ENCODE assay signal across 8 cellular contexts in the genomic region with DNA sequence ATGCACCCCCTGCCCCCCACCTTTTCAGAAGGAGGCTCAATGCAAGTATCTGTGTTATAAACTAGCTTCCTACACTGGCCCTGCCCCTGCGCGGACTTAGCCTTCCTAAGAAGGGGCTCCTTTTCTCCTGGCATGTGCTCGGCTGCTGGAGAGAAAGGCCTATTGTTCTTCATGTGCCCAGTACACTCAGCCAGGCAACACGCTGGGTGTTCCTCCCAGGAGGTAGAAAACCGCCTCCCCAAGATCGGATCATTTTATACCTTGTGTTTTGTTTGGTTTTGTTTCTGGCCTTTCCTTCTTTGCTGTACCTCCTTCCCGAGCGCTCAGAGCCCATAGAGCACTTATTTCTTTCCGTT. TPM values are rescaled to one million over a fixed set of nuclear protein-coding genes. Genes with fewer than 3 reads are reported as not detected.
DNase-seq lines count a peak whose midpoint lies in the region; ATAC-seq and TF ChIP-seq lines count a peak whose summit lies in the region.

No MANE protein-coding gene starts in this region.

- H3K27ac ChIP-seq in CD4-positive, alpha-beta memory T cell (ENCODE audit: low read depth, low read length) = peak overlapping the region; percentile 83
- H3K27ac ChIP-seq in mesodermal cell (ENCODE audit: low read depth, low read length, severe bottlenecking) (peak overlapping the region; percentile 92), urinary bladder (ENCODE audit: low read depth) (peak overlapping the region; percentile 68)

- H3K9me3 Mint-ChIP-seq in CD4-positive, alpha-beta memory T cell = no peaks in the 10 kb centered on the region
- H3K9me3 Mint-ChIP-seq in brain = peaks cover 0 to 2% (median 0%) of the 10 kb centered on the region in 5 experiments

- intact Hi-C loops in CD4-positive, alpha-beta memory T cell (cut with micrococcal nuclease) = loop anchor here (1.0 to 2.0 kb wide), 6 partner anchors 15 to 979 kb away; a partner anchor contains a TSS

- CTCF ChIA-PET in CD4-positive, alpha-beta memory T cell (lab: Charles Lee; ENCODE audit: partially characterized antibody) = interaction anchor here (0.9 to 17.1 kb wide), 10 partner anchors 9 to 620 kb away, joined by 3 to 346 read pairs (median 8); a partner anchor contains a TSS

- no peaks in the 10 kb centered on the region for H3K27me3 Mint-ChIP-seq in CD4-positive, alpha-beta memory T cell
- H3K27me3 Mint-ChIP-seq in brain = no peaks in the 10 kb centered on the region

- no peak for TF ChIP-seq CTCF in brain (conservative IDR thresholded peaks at IDR 0.05)

- H3K9me3 ChIP-seq in CD4-positive, alpha-beta memory T cell (ENCODE audit: control insufficient read depth in 1 of 2, low read length in 2 of 2) = no peaks in the 10 kb centered on the region
- H3K9me3 ChIP-seq in mesodermal cell (ENCODE audit: control insufficient read depth, low read length) = no peaks in the 10 kb centered on the region

- no peaks in the 10 kb centered on the region for H3K36me3 ChIP-seq in CD4-positive, alpha-beta memory T cell (ENCODE audit: insufficient read depth, low read length)
- H3K36me3 ChIP-seq in mesodermal cell (ENCODE audit: control insufficient read depth, insufficient read depth, low read length) = no peaks in the 10 kb centered on the region
- no peaks in the 10 kb centered on the region for H3K36me3 ChIP-seq in urinary bladder (ENCODE audit: insufficient read depth)

- H3K27ac Mint-ChIP-seq in CD4-positive, alpha-beta memory T cell = peak overlapping the region; percentile 95 to 99 (median 97)
- peak overlapping the region; percentile 87 to 96 (median 92) for H3K27ac Mint-ChIP-seq in brain

- H3K27me3 ChIP-seq in CD4-positive, alpha-beta memory T cell (ENCODE audit: insufficient read depth, low read length) = no peaks in the 10 kb centered on the region

- DNase-seq in CD4-positive, alpha-beta memory T cell = no peak
- peak; percentile 83 for DNase-seq in NCI-H146 treated with DMSO at 0.1 percent for 48 hours (lab: John Stamatoyannopoulos, UW; ENCODE audit: unreplicated experiment)
- no peak for DNase-seq in epidermal melanocyte (ENCODE audit: insufficient read length, low spot score)

- peak overlapping the region; percentile 50 to 91 (median 76) for H3K4me3 Mint-ChIP-seq in CD4-positive, alpha-beta memory T cell
- H3K4me3 Mint-ChIP-seq in brain = peak overlapping the region in 4 of 5 experiments; percentile 33 to 61 (median 50)

- H3K4me1 Mint-ChIP-seq in CD4-positive, alpha-beta memory T cell = peaks cover 46 to 77% (median 63%) of the 10 kb centered on the region in 4 donors
- peaks cover 64% of the 10 kb centered on the region for H3K4me1 Mint-ChIP-seq in brain

- peak overlapping the region; percentile 4 to 45 for H3K4me3 ChIP-seq in CD4-positive, alpha-beta memory T cell (ENCODE audit: low read length in 2 of 2)
- H3K4me3 ChIP-seq in mesodermal cell (ENCODE audit: extremely low read depth, insufficient read depth, low read length, poor library complexity, severe bottlenecking) (no peak overlapping the region), urinary bladder (ENCODE audit: low read depth, low read length) (no peak overlapping the region)

- WGBS in mesodermal cell (ENCODE audit: insufficient coverage in 2 of 2), 2 experiments = 40 to 43% methylated on average over 2 to 3 of the region's 9 CpGs
- WGBS in urinary bladder = 66% methylated on average over 9 of the region's 9 CpGs

- H3K36me3 Mint-ChIP-seq in CD4-positive, alpha-beta memory T cell = no peaks in the 10 kb centered on the region
- no peaks in the 10 kb centered on the region for H3K36me3 Mint-ChIP-seq in brain

- H3K4me1 ChIP-seq in CD4-positive, alpha-beta memory T cell (ENCODE audit: insufficient read depth, low read length) = peaks cover 65% of the 10 kb centered on the region
- H3K4me1 ChIP-seq in mesodermal cell (ENCODE audit: control insufficient read depth, insufficient read depth, low read length, poor library complexity, severe bottlenecking) (peaks cover 57% of the 10 kb centered on the region), urinary bladder (ENCODE audit: insufficient read depth) (no peaks in the 10 kb centered on the region)

- POLR2A ChIA-PET in CD4-positive, alpha-beta memory T cell (lab: Charles Lee; ENCODE audit: partially characterized antibody) = interaction anchor here (0.7 to 9.2 kb wide), 15 partner anchors 23 to 575 kb away, joined by 3 to 104 read pairs (median 3); a partner anchor contains a TSS

- ATAC-seq in HG02938 (IDR thresholded peaks at IDR 0.05; ENCODE audit: unreplicated experiment) = no peak
- no peak for ATAC-seq in GM18870 (IDR thresholded peaks at IDR 0.05; ENCODE audit: unreplicated experiment)

RNA-seq across cellular contexts. Expression of a gene that starts 30.2 kb away (rescaled TPM):
- total RNA-seq in CD4-positive, alpha-beta memory T cell = 100 to 1,000 TPM; 327 to 330 TPM
- polyA plus RNA-seq in CD4-positive, alpha-beta memory T cell = 10 to 100 TPM; 62.7 to 69.7 TPM
- polyA plus RNA-seq in brain (ENCODE audit: insufficient read depth, low read depth, low replicate concordance) = 12.6 TPM
- 71.1 TPM for polyA plus RNA-seq in mesodermal cell (2013, experiment 1 of 2)
- 69.7 TPM for polyA plus RNA-seq in mesodermal cell (2013, experiment 2 of 2)
- total RNA-seq in urinary bladder = 214 TPM
- polyA plus RNA-seq in urinary bladder = 68.1 TPM

Comparison
In these comparisons a context has a peak if more than half of its experiments do, and no peak if none do; other contexts are left out.
1. H3K4me3 ChIP-seq: peak in CD4-positive, alpha-beta memory T cell (2 of 2); none in mesodermal cell (single experiment) and urinary bladder (single experiment).
2. Peak in every context shown above with its lines, with median percentiles within 50 percentile points of each other: H3K27ac ChIP-seq.